Comparison of ENCODE assay signal across 6 cellular contexts in genomic region chr19:46616631-46617322, GRCh38.
DNase-seq lines count a peak whose midpoint lies in the region; ATAC-seq and TF ChIP-seq lines count a peak whose summit lies in the region.

No MANE protein-coding gene starts in this region.

- DNase-seq in NCI-H2196 (lab: John Stamatoyannopoulos, UW; ENCODE audit: unreplicated experiment) = peak; percentile 85
- DNase-seq in astrocyte of the spinal cord (ENCODE audit: low read depth, low spot score) = peak; percentile 58
- DNase-seq in nephron progenitor cell = peak; percentile 73

- in situ Hi-C loops in astrocyte of the spinal cord (cut with HindIII; ENCODE audit: low sequenced_read_pairs) = no loop called here

- H3K4me3 ChIP-seq in astrocyte of the spinal cord (ENCODE audit: low read depth, low read length) = no peak overlapping the region

- TF ChIP-seq CTCF in GM12872 (IDR thresholded peaks at IDR 0.05; ENCODE audit: insufficient read depth, low read depth, low read length) (peak; percentile 51; the same call in 2 of the 3 replicates), astrocyte of the spinal cord (IDR thresholded peaks at IDR 0.05; ENCODE audit: low read depth, low read length) (peak; percentile 53), nephron progenitor cell (IDR thresholded peaks at IDR 0.05) (peak; percentile 46)

- peaks cover 3% of the 10 kb centered on the region for H3K27me3 Mint-ChIP-seq in nephron progenitor cell (ENCODE audit: low read depth, poor library complexity)

- no peak overlapping the region for H3K4me3 Mint-ChIP-seq in nephron progenitor cell

- H3K36me3 Mint-ChIP-seq in nephron progenitor cell (ENCODE audit: low read depth) = no peaks in the 10 kb centered on the region

- ATAC-seq in HG03139 (IDR thresholded peaks at IDR 0.05; ENCODE audit: unreplicated experiment) (no peak), GM19395 (IDR thresholded peaks at IDR 0.05; ENCODE audit: unreplicated experiment) (no peak)

- H3K9me3 Mint-ChIP-seq in nephron progenitor cell = no peaks in the 10 kb centered on the region

- H3K27ac Mint-ChIP-seq in nephron progenitor cell = no peak overlapping the region

- H3K4me1 Mint-ChIP-seq in nephron progenitor cell = peaks cover 40% of the 10 kb centered on the region
